Comparison of ENCODE assay signal across 15 cellular contexts in genomic region chr15:56693761-56694160, GRCh38.
"Had no signal": no experiment of that assay in that cellular context is flagged by ENCODE, and none has a peak within 500 bp of the region (broad histone marks: within the 10 kb centered on the region; RNA-seq: fewer than 3 reads in every experiment).

No MANE protein-coding gene starts in this region.

- H3K27me3 ChIP-seq: heart right ventricle, upper lobe of right lung had no signal

- H3K9me3 ChIP-seq: heart right ventricle, left ventricle myocardium inferior, upper lobe of right lung had no signal

- H3K27ac ChIP-seq: epithelial cell of prostate, heart right ventricle, left ventricle myocardium inferior, upper lobe of right lung, VCaP had no signal

- H3K4me3 ChIP-seq: heart right ventricle, left ventricle myocardium inferior, upper lobe of right lung had no signal

- ATAC-seq: activated CD4-positive, alpha-beta T cell treated with anti-CD3 and anti-CD28 coated beads for 36 hours; heart right ventricle; T-cell; upper lobe of right lung had no signal

- DNase-seq: activated CD4-positive, alpha-beta memory T cell treated with anti-CD3 and anti-CD28 coated beads, Interleukin-2, amount 10 ng/mL, durations not matched to agents 7 days and 5 days; activated CD4-positive, alpha-beta T cell treated with anti-CD3 and anti-CD28 coated beads for 36 hours; activated naive CD4-positive, alpha-beta T cell; central memory CD4-positive, alpha-beta T cell; cortex of kidney; effector CD8-positive, alpha-beta T cell; heart right ventricle; kidney; left ventricle myocardium inferior; mesenchymal stem cell; stimulated activated CD4-positive, alpha-beta T cell treated with anti-CD3 and anti-CD28 coated beads, Interleukin-4, amount 100 ng/mL, for 24 hours; T-cell; upper lobe of right lung had no signal

- H3K4me1 ChIP-seq: upper lobe of right lung had no signal
